Comparison of ENCODE assay signal across 8 cellular contexts in genomic region chr7:79272066-79272669, GRCh38.
DNase-seq lines count a peak whose midpoint lies in the region; ATAC-seq, FAIRE-seq and TF ChIP-seq lines count a peak whose summit lies in the region.

No MANE protein-coding gene starts in this region.

- no peaks in the 10 kb centered on the region for H3K36me3 ChIP-seq in adrenal gland (replicated peaks in 1 of 2)

- DNase-seq in H4 (ENCODE audit: low spot score) = peak; percentile 65
- peak; percentile 24 for DNase-seq in NCI-H1105 (lab: John Stamatoyannopoulos, UW)
- no peak for DNase-seq in adrenal gland
- no peak for DNase-seq in left lobe of liver (ENCODE audit: low spot score)
- DNase-seq in NCI-H187 treated with DMSO at 0.1 percent for 48 hours (lab: John Stamatoyannopoulos, UW) = no peak
- DNase-seq in activated CD8-positive, alpha-beta memory T cell treated with anti-CD3 and anti-CD28 coated beads, Interleukin-2, amount 50 U/mL, for 4 hours = no peak

- H3K9me3 ChIP-seq in adrenal gland (replicated peaks in 1 of 3) = no peaks in the 10 kb centered on the region

- H3K4me1 ChIP-seq in adrenal gland (replicated peaks in 1 of 2) = peaks cover 0 to 10% of the 10 kb centered on the region in 2 donors

- peak; percentile 93 for FAIRE-seq in G401.6 (lab: Jason Lieb, UNC)

- ATAC-seq in left lobe of liver (peak; percentile 77), GM18873 (IDR thresholded peaks at IDR 0.05; ENCODE audit: low FRiP score, unreplicated experiment) (no peak)

- intact Hi-C loops in adrenal gland (cut with DNase I) = no loop called here

- no peak overlapping the region for H3K27ac ChIP-seq in adrenal gland

- no peak for TF ChIP-seq POLR2A in adrenal gland (IDR thresholded peaks at IDR 0.05)

- H3K4me3 ChIP-seq in adrenal gland = no peak overlapping the region

- peak; percentile 45 to 69 (median 57) for TF ChIP-seq CTCF in adrenal gland (IDR thresholded peaks at IDR 0.05)

- 35 to 42% (median 38%) methylated on average over 4 of the region's 4 CpGs for WGBS in adrenal gland, 4 donors

- H3K27me3 ChIP-seq in adrenal gland = no peaks in the 10 kb centered on the region

Comparison
In these comparisons a context has a peak if more than half of its experiments do, and no peak if none do; other contexts are left out.
1. DNase-seq: peak in H4 (single experiment) and NCI-H1105 (single experiment); none in adrenal gland (0 of 7), left lobe of liver (single experiment), NCI-H187 treated with DMSO at 0.1 percent for 48 hours (single experiment) and activated CD8-positive, alpha-beta memory T cell treated with anti-CD3 and anti-CD28 coated beads, Interleukin-2, amount 50 U/mL, for 4 hours (single experiment).